ENCODE assay signal across 25 cellular contexts in genomic region chr11:117421471-117421870, GRCh38.
"Had no signal": no experiment of that assay in that cellular context is flagged by ENCODE, and none has a peak within 500 bp of the region (broad histone marks: within the 10 kb centered on the region; RNA-seq: fewer than 3 reads in every experiment).

No MANE protein-coding gene starts in this region.

- H3K36me3 ChIP-seq: ascending aorta, SJCRH30, WERI-Rb-1 had no signal

- H3K27me3 ChIP-seq: ascending aorta, body of pancreas, SJCRH30 had no signal

- H3K4me3 ChIP-seq: ascending aorta, body of pancreas, SJCRH30 had no signal

- H3K27ac ChIP-seq: ascending aorta, body of pancreas, SJCRH30, WERI-Rb-1 had no signal

- H3K9ac ChIP-seq: SK-N-SH had no signal

- H3K4me1 ChIP-seq: ascending aorta, body of pancreas, SJCRH30 had no signal

- FAIRE-seq: bronchial epithelial cell had no signal

- H3K9me3 ChIP-seq: ascending aorta, body of pancreas, SJCRH30, SK-N-SH had no signal

- DNase-seq: activated CD4-positive, alpha-beta memory T cell treated with anti-CD3 and anti-CD28 coated beads, Interleukin-2, amount 10 ng/mL, durations not matched to agents 7 days and 5 days; activated CD4-positive, alpha-beta T cell treated with anti-CD3 and anti-CD28 coated beads for 36 hours; activated CD4-positive, alpha-beta T cell treated with anti-CD3 and anti-CD28 coated beads, Interleukin-2, amount 50 U/mL, for 1 hour; activated naive CD4-positive, alpha-beta T cell treated with Interleukin-2 at 50 U/mL for 16 hours; activated naive CD8-positive, alpha-beta T cell treated with anti-CD3 and anti-CD28 coated beads, Interleukin-2, amount 50 U/mL, for 24 hours; activated T-cell treated with anti-CD3 and anti-CD28 coated beads for 4 hours; amniotic stem cell; body of pancreas; KG1; NCI-H1048; NCI-H146; NCI-H187 treated with DMSO at 0.1 percent for 48 hours; NCI-H2081 treated with DMSO at 0.1 percent for 48 hours; NCI-H2171 treated with DMSO at 0.1 percent for 48 hours; NCI-H226; NCI-H510A; NCI-H526 treated with DMSO at 0.1 percent for 48 hours; NCI-H82; Right ventricle myocardium superior; SJCRH30; SK-N-SH; T-helper 1 cell; WERI-Rb-1 had no signal
